Comparison of ENCODE assay signal across 8 cellular contexts in the genomic region with DNA sequence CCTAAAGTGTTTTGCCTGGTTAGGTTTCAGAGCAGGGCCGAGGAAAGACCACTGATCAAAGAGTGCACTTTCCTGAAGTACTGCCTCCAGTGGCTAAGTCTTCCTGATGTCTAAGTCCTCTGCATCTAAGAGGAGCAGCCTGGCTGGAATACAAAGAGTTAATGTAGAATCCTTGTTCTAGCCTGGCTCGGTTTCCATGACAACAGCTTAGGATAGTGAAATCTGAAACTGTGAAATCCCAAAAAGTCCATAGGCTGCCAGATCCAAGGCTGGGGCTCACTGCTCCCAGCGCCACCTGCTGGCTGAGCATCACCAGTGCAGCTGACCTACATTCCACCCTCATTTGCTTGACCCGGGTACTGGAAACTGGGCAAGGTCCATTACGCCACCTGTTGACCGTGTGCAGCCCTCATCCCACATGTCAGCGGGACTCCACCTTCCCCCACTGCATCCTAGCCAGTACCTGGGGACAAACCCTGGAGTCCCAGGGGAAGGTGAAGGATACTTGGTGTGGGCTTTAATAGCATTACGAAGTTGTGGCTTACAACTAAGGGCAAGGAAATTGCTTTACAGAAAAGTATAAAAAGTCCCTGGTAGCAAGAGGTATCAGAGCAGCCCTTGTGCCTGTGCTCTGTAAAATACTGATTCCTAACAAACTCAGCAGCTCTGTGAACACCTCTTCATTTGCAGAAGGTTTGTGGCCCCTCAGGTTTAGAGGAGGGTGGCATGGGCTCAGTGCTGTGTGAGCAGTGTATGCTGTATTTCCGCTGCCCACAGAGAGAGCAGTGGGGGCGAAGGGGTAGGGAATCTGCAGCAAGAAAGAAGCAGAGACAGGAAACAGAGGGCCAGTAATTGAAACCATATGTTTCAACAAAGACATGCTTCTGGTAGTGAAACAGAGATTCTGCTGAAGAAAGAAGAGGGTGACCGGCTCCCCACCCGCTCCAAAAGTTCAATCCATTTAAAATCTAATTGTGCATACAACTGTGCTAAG. TPM values are rescaled to one million over a fixed set of nuclear protein-coding genes. Genes with fewer than 3 reads are reported as not detected.
DNase-seq lines count a peak whose midpoint lies in the region; ATAC-seq and TF ChIP-seq lines count a peak whose summit lies in the region.

No MANE protein-coding gene starts in this region.

- no TSS peak for BruUV-seq in PC-3 (replicated peaks; lab: Mats Ljungman, UMichigan)

- H3K27ac ChIP-seq in PC-3 (ENCODE audit: low read length) (peak overlapping the region; percentile 25; the same call in 1 of the 2 replicates), thymus (ENCODE audit: low read depth) (peak overlapping the region; percentile 39)

- no peak overlapping the region for H3K4me3 ChIP-seq in PC-3 (ENCODE audit: low read length)
- H3K4me3 ChIP-seq in fibroblast of the aortic adventitia (ENCODE audit: low read depth, low read length): peak overlapping the region; percentile 13
- no peak overlapping the region for H3K4me3 ChIP-seq in thymus (ENCODE audit: low read length)

- H3K36me3 ChIP-seq in PC-3 (ENCODE audit: low read depth, low read length) (peaks cover 51% of the 10 kb centered on the region), thymus (ENCODE audit: control insufficient read depth, insufficient read depth) (peaks cover 71% of the 10 kb centered on the region)

- H3K27ac Mint-ChIP-seq in IgD-negative memory B cell: peak overlapping the region in 2 of 3 donors; percentile 62 to 88
- H3K27ac Mint-ChIP-seq in natural killer cell treated with Interleukin-12 subunit alpha and Interleukin-12 subunit beta and Interleukin-15 and Interleukin-18, amount 100 ng/mL, for 72 hours: peak overlapping the region in 1 of 2 donors; percentile 72

- CTCF ChIA-PET in PC-3 (lab: Charles Lee): interaction anchor here (0.6 to 1.0 kb wide), 5 partner anchors 39 to 161 kb away, joined by 3 to 7 read pairs (median 5); a partner anchor contains a TSS

- H3K9me3 Mint-ChIP-seq in IgD-negative memory B cell: no peaks in the 10 kb centered on the region
- no peaks in the 10 kb centered on the region for H3K9me3 Mint-ChIP-seq in natural killer cell treated with Interleukin-12 subunit alpha and Interleukin-12 subunit beta and Interleukin-15 and Interleukin-18, amount 100 ng/mL, for 72 hours

- peaks cover 15% of the 10 kb centered on the region for H3F3A ChIP-seq in PC-3 (ENCODE audit: low read length, unreplicated experiment)

- no peaks in the 10 kb centered on the region for H3K27me3 ChIP-seq in PC-3 (ENCODE audit: low read length)
- H3K27me3 ChIP-seq in thymus (ENCODE audit: control insufficient read depth, insufficient read depth): no peaks in the 10 kb centered on the region

- no peaks in the 10 kb centered on the region for H4K20me1 ChIP-seq in PC-3 (ENCODE audit: low read length)

- POLR2A ChIA-PET in PC-3 (lab: Charles Lee; ENCODE audit: unreplicated experiment): no interaction called here

- H3K9me3 ChIP-seq in PC-3 (ENCODE audit: low read length) (no peaks in the 10 kb centered on the region), thymus (ENCODE audit: control insufficient read depth) (no peaks in the 10 kb centered on the region)

- H3K4me1 Mint-ChIP-seq in IgD-negative memory B cell: peaks cover 16 to 30% (median 17%) of the 10 kb centered on the region in 3 donors
- H3K4me1 Mint-ChIP-seq in natural killer cell treated with Interleukin-12 subunit alpha and Interleukin-12 subunit beta and Interleukin-15 and Interleukin-18, amount 100 ng/mL, for 72 hours (ENCODE audit: low read depth in 2 of 2): peaks cover 30 to 38% of the 10 kb centered on the region in 2 donors

- no peak overlapping the region for H3K4me3 Mint-ChIP-seq in IgD-negative memory B cell
- H3K4me3 Mint-ChIP-seq in natural killer cell treated with Interleukin-12 subunit alpha and Interleukin-12 subunit beta and Interleukin-15 and Interleukin-18, amount 100 ng/mL, for 72 hours: no peak overlapping the region

- peak; percentile 74 for ATAC-seq in GM21786 (IDR thresholded peaks at IDR 0.05; ENCODE audit: unreplicated experiment)
- ATAC-seq in PC-3: peak; percentile 53
- peak; percentile 80 to 88 for ATAC-seq in natural killer cell treated with Interleukin-12 subunit alpha and Interleukin-12 subunit beta and Interleukin-15 and Interleukin-18, amount 100 ng/mL, for 72 hours

- WGBS in thymus: 58% methylated on average over 12 of the region's 12 CpGs

- intact Hi-C loops in PC-3 (cut with micrococcal nuclease): loop anchor here (1.0 kb wide), 3 partner anchors 128 to 195 kb away; a partner anchor contains a TSS

- peak; percentile 93 for DNase-seq in Daoy (ENCODE audit: low read depth)
- DNase-seq in PC-3: peak; percentile 88
- DNase-seq in activated effector memory CD4-positive, alpha-beta T cell treated with Interleukin-2 at 50 U/mL for 16 hours: peak; percentile 26
- peak; percentile 98 for DNase-seq in fibroblast of the aortic adventitia (ENCODE audit: low read depth)
- DNase-seq in natural killer cell treated with Interleukin-12 subunit alpha and Interleukin-12 subunit beta and Interleukin-15 and Interleukin-18, amount 100 ng/mL, for 72 hours (ENCODE audit: low spot score): peak; percentile 71

- no peak overlapping the region for H3K4me2 ChIP-seq in PC-3 (ENCODE audit: low read length)

- TF ChIP-seq CTCF in PC-3 (conservative IDR thresholded peaks at IDR 0.05; ENCODE audit: low read depth, low read length) (peak; percentile 98), fibroblast of the aortic adventitia (IDR thresholded peaks at IDR 0.05; ENCODE audit: insufficient read depth, low read length) (peak; percentile 99)

- H3K9ac ChIP-seq in PC-3 (ENCODE audit: low read length): no peak overlapping the region

- peaks cover 40% of the 10 kb centered on the region for H3K4me1 ChIP-seq in PC-3 (ENCODE audit: insufficient read depth, low read length)
- no peaks in the 10 kb centered on the region for H3K4me1 ChIP-seq in thymus (ENCODE audit: control insufficient read depth, insufficient read depth, low read length)

- H2AFZ ChIP-seq in PC-3 (ENCODE audit: low read length): no peak overlapping the region

- H3K9me2 ChIP-seq in PC-3 (replicated peaks; ENCODE audit: low read length): no peaks in the 10 kb centered on the region

- no peaks in the 10 kb centered on the region for H3K27me3 Mint-ChIP-seq in IgD-negative memory B cell
- H3K27me3 Mint-ChIP-seq in natural killer cell treated with Interleukin-12 subunit alpha and Interleukin-12 subunit beta and Interleukin-15 and Interleukin-18, amount 100 ng/mL, for 72 hours: no peaks in the 10 kb centered on the region

- H3K36me3 Mint-ChIP-seq in IgD-negative memory B cell: peaks cover 14% of the 10 kb centered on the region
- H3K36me3 Mint-ChIP-seq in natural killer cell treated with Interleukin-12 subunit alpha and Interleukin-12 subunit beta and Interleukin-15 and Interleukin-18, amount 100 ng/mL, for 72 hours: peaks cover 46% of the 10 kb centered on the region

- H3K79me2 ChIP-seq in PC-3 (ENCODE audit: low read length): 0 out of 2 replicates have a peak, but pooled peaks cover 6% of the 10 kb centered on the region

RNA-seq across cellular contexts. Expression of a gene that starts 36.0 kb away (rescaled TPM):
- total RNA-seq in Daoy (2014; rRNA removed; shearing (Covaris generic)): 0.06 and 0.09 TPM in 2 replicates
- polyA plus RNA-seq in IgD-negative memory B cell: not detected
- 0.40 and 0.46 TPM in 2 replicates for total RNA-seq in PC-3 (2014; rRNA removed)
- total RNA-seq in fibroblast of the aortic adventitia (ENCODE audit: low replicate concordance): 7.0 and 10.5 TPM in 2 replicates
- total RNA-seq in natural killer cell treated with Interleukin-12 subunit alpha and Interleukin-12 subunit beta and Interleukin-15 and Interleukin-18, amount 100 ng/mL, for 72 hours: under 1 TPM in 1 of 2 donors, not detected in 1; 0.17 TPM
- polyA plus RNA-seq in thymus: 0.11 TPM

RNA-seq across cellular contexts. Expression of a gene that starts 40.1 kb away (rescaled TPM):
- total RNA-seq in Daoy (2014; rRNA removed; shearing (Covaris generic)): 0.18 and 0.23 TPM in 2 replicates
- not detected for polyA plus RNA-seq in IgD-negative memory B cell
- 0.58 and 1.5 TPM in 2 replicates for total RNA-seq in PC-3 (2014; rRNA removed)
- 2.5 and 5.2 TPM in 2 replicates for total RNA-seq in fibroblast of the aortic adventitia (ENCODE audit: low replicate concordance)
- total RNA-seq in natural killer cell treated with Interleukin-12 subunit alpha and Interleukin-12 subunit beta and Interleukin-15 and Interleukin-18, amount 100 ng/mL, for 72 hours: under 1 TPM in 1 of 2 donors, not detected in 1; 0.26 TPM
- 0.05 TPM for polyA plus RNA-seq in thymus

RNA-seq across cellular contexts. Expression of a gene that starts 49.1 kb away (rescaled TPM):
- 37.0 and 41.5 TPM in 2 replicates for total RNA-seq in Daoy (2014; rRNA removed; shearing (Covaris generic))
- 3.9 TPM for polyA plus RNA-seq in IgD-negative memory B cell
- total RNA-seq in PC-3 (2014; rRNA removed): 0.35 and 2.1 TPM in 2 replicates
- 53.7 and 97.7 TPM in 2 replicates for total RNA-seq in fibroblast of the aortic adventitia (ENCODE audit: low replicate concordance)
- total RNA-seq in natural killer cell treated with Interleukin-12 subunit alpha and Interleukin-12 subunit beta and Interleukin-15 and Interleukin-18, amount 100 ng/mL, for 72 hours: 1 to 10 TPM in 1 of 2 donors, under 1 TPM in 1; 0.33 to 1.8 TPM
- 28.7 TPM for polyA plus RNA-seq in thymus

Comparison
In these comparisons a context has a peak if more than half of its experiments do, and no peak if none do; other contexts are left out.
1. DNase-seq: peak in every context shown above with its lines; median percentile 98 in fibroblast of the aortic adventitia; 93 in Daoy; 88 in PC-3; 71 in natural killer cell treated with Interleukin-12 subunit alpha and Interleukin-12 subunit beta and Interleukin-15 and Interleukin-18, amount 100 ng/mL, for 72 hours; 26 in activated effector memory CD4-positive, alpha-beta T cell treated with Interleukin-2 at 50 U/mL for 16 hours.
2. RNA of a gene that starts 49.1 kb away (total RNA-seq): 53.7 to 97.7 TPM in fibroblast of the aortic adventitia and 37.0 to 41.5 TPM in Daoy; 0.35 to 2.1 TPM in PC-3 and 0.33 to 1.8 TPM in natural killer cell treated with Interleukin-12 subunit alpha and Interleukin-12 subunit beta and Interleukin-15 and Interleukin-18, amount 100 ng/mL, for 72 hours; every median in the first group is over 10 times any median in the second.
3. Peak in every context shown above with its lines, with median percentiles within 50 percentile points of each other: ATAC-seq.